Comparison of ENCODE assay signal across 22 cellular contexts in the genomic region with DNA sequence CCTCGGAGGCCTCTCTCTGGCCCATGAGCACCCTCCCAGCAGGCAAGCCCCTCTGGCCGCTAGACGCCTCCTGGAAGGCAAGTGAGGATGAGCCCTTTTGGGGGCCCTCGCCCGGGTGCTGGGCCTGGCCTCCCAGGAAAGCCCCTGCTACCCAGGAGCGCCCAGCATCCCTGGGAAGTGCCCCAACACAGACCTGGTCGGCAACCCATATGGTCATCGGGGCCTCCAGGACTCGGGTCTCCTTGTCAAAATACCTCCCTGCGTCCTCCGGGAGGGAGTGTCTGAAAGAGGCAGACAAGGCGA. TPM values are rescaled to one million over a fixed set of nuclear protein-coding genes. Genes with fewer than 3 reads are reported as not detected.
DNase-seq lines count a peak whose midpoint lies in the region; ATAC-seq and TF ChIP-seq lines count a peak whose summit lies in the region.
"Had no signal": no experiment of that assay in that cellular context is flagged by ENCODE, and none has a peak within 500 bp of the region (broad histone marks: within the 10 kb centered on the region; RNA-seq: fewer than 3 reads in every experiment).

No MANE protein-coding gene starts in this region.

- H3K4me3 ChIP-seq in left ventricle myocardium inferior, result no peak overlapping the region
- H3K4me3 ChIP-seq in BLaER1 treated with 17β-estradiol and CSF1 and Interleukin-3, amounts not matched to agents 10 nM and 100 nM, result no peak overlapping the region
- H3K4me3 ChIP-seq in lower lobe of right lung, result no peak overlapping the region
- H3K4me3 ChIP-seq in aorta (ENCODE audit: low read length in 2 of 2), result no peak overlapping the region
- H3K4me3 ChIP-seq: A549, GM23338 had no signal

- no peak for TF ChIP-seq CTCF in left ventricle myocardium inferior (IDR thresholded peaks at IDR 0.05; ENCODE audit: borderline replicate concordance)
- no peak for TF ChIP-seq CTCF in lower lobe of right lung (IDR thresholded peaks at IDR 0.05)

- H3K36me3 ChIP-seq in left ventricle myocardium inferior (no peaks in the 10 kb centered on the region), lower lobe of right lung (no peaks in the 10 kb centered on the region), aorta (ENCODE audit: control insufficient read depth in 1 of 2, insufficient read depth in 2 of 2, low read length in 1 of 2) (no peaks in the 10 kb centered on the region)
- H3K36me3 ChIP-seq in BLaER1 treated with 17β-estradiol and CSF1 and Interleukin-3, amounts not matched to agents 10 nM and 100 nM, result no peaks in the 10 kb centered on the region
- H3K36me3 ChIP-seq: BE2C had no signal

- H3K27me3 ChIP-seq in left ventricle myocardium inferior (ENCODE audit: low read depth), result peaks cover 51% of the 10 kb centered on the region
- peaks cover 0 to 37% (median 7%) of the 10 kb centered on the region in 11 experiments; a peak in 10 of 22 replicates for H3K27me3 ChIP-seq in BLaER1 treated with 17β-estradiol and CSF1 and Interleukin-3, amounts not matched to agents 10 nM and 100 nM
- H3K27me3 ChIP-seq in lower lobe of right lung (ENCODE audit: low read depth), result peaks cover 3% of the 10 kb centered on the region
- H3K27me3 ChIP-seq in aorta (ENCODE audit: control insufficient read depth in 1 of 2, insufficient read depth in 2 of 2, low read length in 1 of 2), result no peaks in the 10 kb centered on the region
- H3K27me3 ChIP-seq: BE2C had no signal

- H3K9me3 ChIP-seq in left ventricle myocardium inferior (replicated peaks), result no peaks in the 10 kb centered on the region
- H3K9me3 ChIP-seq in BLaER1 treated with 17β-estradiol and CSF1 and Interleukin-3, amounts not matched to agents 10 nM and 100 nM (replicated peaks in 1 of 11), result peaks cover 0 to 4% (median 2%) of the 10 kb centered on the region in 11 experiments; a peak in 10 of 22 replicates
- no peaks in the 10 kb centered on the region for H3K9me3 ChIP-seq in lower lobe of right lung
- no peaks in the 10 kb centered on the region for H3K9me3 ChIP-seq in aorta (ENCODE audit: control insufficient read depth, low read length)
- H3K9me3 ChIP-seq: A549, BE2C, Caco-2 had no signal

- intact Hi-C loops in left cardiac atrium (cut with DNase I) (no loop called here), left ventricle myocardium inferior (cut with micrococcal nuclease) (no loop called here), lower lobe of right lung (cut with DNase I) (loop anchor here (10.0 kb wide), 1 partner anchor 105 kb away; no protein-coding TSS in a partner anchor), aorta (cut with DNase I) (loop anchor here in 1 of 2 donors (5.0 kb wide), 1 partner anchor 232 kb away; no protein-coding TSS in a partner anchor)

- H4K20me1 ChIP-seq in BLaER1 treated with 17β-estradiol and CSF1 and Interleukin-3, amounts not matched to agents 10 nM and 100 nM, result no peaks in the 10 kb centered on the region; a peak in 2 of 22 replicates

- 81% methylated on average over 12 of the region's 12 CpGs for WGBS in aorta, 2 donors

- H3K4me1 ChIP-seq in left ventricle myocardium inferior, result peaks cover 6% of the 10 kb centered on the region
- peaks cover 22 to 79% (median 64%) of the 10 kb centered on the region in 10 experiments for H3K4me1 ChIP-seq in BLaER1 treated with 17β-estradiol and CSF1 and Interleukin-3, amounts not matched to agents 10 nM and 100 nM
- H3K4me1 ChIP-seq in lower lobe of right lung, result no peaks in the 10 kb centered on the region
- no peaks in the 10 kb centered on the region for H3K4me1 ChIP-seq in aorta (ENCODE audit: control insufficient read depth in 1 of 2, insufficient read depth in 2 of 2, low read length in 2 of 2)
- H3K4me1 ChIP-seq: A549, Caco-2 had no signal

- ATAC-seq in left cardiac atrium, result no peak
- no peak for ATAC-seq in lower lobe of right lung
- ATAC-seq in aorta (ENCODE audit: low FRiP score), result no peak
- ATAC-seq: A549; CD8-positive, alpha-beta T cell; GM23338; HCT116 had no signal

- H3K4me2 ChIP-seq in BLaER1 treated with 17β-estradiol and CSF1 and Interleukin-3, amounts not matched to agents 10 nM and 100 nM, result peak overlapping the region in 6 of 11 experiments; percentile 2 to 95 (median 68); a peak in 8 of 22 replicates
- H3K4me2 ChIP-seq: A549, GM23338 had no signal

- DNase-seq in left cardiac atrium, result peak; percentile 14
- DNase-seq in left ventricle myocardium inferior, result no peak
- peak; percentile 41 for DNase-seq in lower lobe of right lung
- DNase-seq in aorta, result peak; percentile 24 to 63
- no peak for DNase-seq in dedifferentiated amniotic fluid mesenchymal stem cell (ENCODE audit: extremely low spot score)
- DNase-seq in NCI-H1694 (lab: John Stamatoyannopoulos, UW), result no peak
- DNase-seq: 8988T; ACHN; AML-193; BE2C; Caco-2; CD4-positive, CD25-positive, alpha-beta regulatory T cell; CD8-positive, alpha-beta T cell; DMS153; DND-41; H9 had no signal

- H3K27ac ChIP-seq in left ventricle myocardium inferior (replicated peaks) (no peak overlapping the region), lower lobe of right lung (no peak overlapping the region), aorta (ENCODE audit: low read depth in 1 of 2, low read length in 2 of 2) (no peak overlapping the region)
- H3K27ac ChIP-seq in BLaER1 treated with 17β-estradiol and CSF1 and Interleukin-3, amounts not matched to agents 10 nM and 100 nM, result no peak overlapping the region
- H3K27ac ChIP-seq: A549, C4-2B had no signal

- H3K9ac ChIP-seq in BLaER1 treated with 17β-estradiol and CSF1 and Interleukin-3, amounts not matched to agents 10 nM and 100 nM, result no peak overlapping the region

RNA-seq across cellular contexts. Expression of a gene that starts 21.0 kb away (rescaled TPM):
- total RNA-seq in left cardiac atrium (under 1 TPM; 0.68 to 0.82 TPM), left ventricle myocardium inferior (0.47 TPM), lower lobe of right lung (1.4 TPM), aorta (not detected)
- polyA plus RNA-seq in aorta, result under 1 TPM in 1 of 2 donors, not detected in 1; 0.13 TPM

RNA-seq across cellular contexts. Expression of a gene that starts 25.0 kb away (rescaled TPM):
- total RNA-seq in left cardiac atrium (under 1 TPM in 1 of 2 donors, not detected in 1; 0.21 TPM), left ventricle myocardium inferior (not detected), lower lobe of right lung (not detected), aorta (1 to 10 TPM in 1 of 2 donors, not detected in 1; 1.1 TPM)
- polyA plus RNA-seq in aorta, result 1 to 10 TPM in 1 of 2 donors, not detected in 1; 4.5 TPM
- total RNA-seq: CD4-positive, CD25-positive, alpha-beta regulatory T cell; H4 had no signal
- polyA plus RNA-seq: CD4-positive, CD25-positive, alpha-beta regulatory T cell; GM23338 had no signal

RNA-seq across cellular contexts. Expression of a gene that starts 49.2 kb away (rescaled TPM):
- total RNA-seq in left cardiac atrium (100 to 1,000 TPM; 188 to 206 TPM), left ventricle myocardium inferior (158 TPM), lower lobe of right lung (341 TPM), aorta (100 to 1,000 TPM; 299 to 312 TPM)
- 100 to 1,000 TPM; 142 to 197 TPM for polyA plus RNA-seq in aorta

Comparison
In these comparisons a context has a peak if more than half of its experiments do, and no peak if none do; other contexts are left out.
1. DNase-seq: peak in left cardiac atrium (single experiment), lower lobe of right lung (single experiment) and aorta (2 of 2); none in left ventricle myocardium inferior (single experiment), dedifferentiated amniotic fluid mesenchymal stem cell (single experiment) and NCI-H1694 (single experiment).